19 cellular contexts compared by ENCODE assay signal in genomic region chr20:2463616-2464365, GRCh38. TPM values are rescaled to one million over a fixed set of nuclear protein-coding genes. Genes with fewer than 3 reads are reported as not detected.
DNase-seq lines count a peak whose midpoint lies in the region; ATAC-seq, FAIRE-seq and TF ChIP-seq lines count a peak whose summit lies in the region.
"Had no signal": no experiment of that assay in that cellular context is flagged by ENCODE, and none has a peak within 500 bp of the region (broad histone marks: within the 10 kb centered on the region; RNA-seq: fewer than 3 reads in every experiment).

No MANE protein-coding gene starts in this region.

- no peak overlapping the region for H3K9ac ChIP-seq in K562 (ENCODE audit: insufficient read depth in 1 of 2, low read depth in 2 of 2, low read length in 2 of 2)

- H3K27me3 Mint-ChIP-seq in activated naive CD4-positive, alpha-beta T cell treated with anti-CD3 and anti-CD28 coated beads for 36 hours (ENCODE audit: low read depth) = no peaks in the 10 kb centered on the region

- H3K36me3 Mint-ChIP-seq in activated naive CD4-positive, alpha-beta T cell treated with anti-CD3 and anti-CD28 coated beads for 36 hours (ENCODE audit: low read depth) = peaks cover 91% of the 10 kb centered on the region

- no peak overlapping the region for H3K4me2 ChIP-seq in K562 (ENCODE audit: insufficient read depth, low read length)

- no peaks in the 10 kb centered on the region for H3K9me3 ChIP-seq in K562 (replicated peaks; ENCODE audit: control insufficient read depth, insufficient read depth, low read depth, low read length)
- no peaks in the 10 kb centered on the region for H3K9me3 ChIP-seq in mucosa of descending colon
- H3K9me3 ChIP-seq in BE2C = no peaks in the 10 kb centered on the region

- in situ Hi-C loops in K562 (cut with MboI) = loop anchor here (10.0 kb wide), 1 partner anchor 181 kb away; no protein-coding TSS in a partner anchor

- H3K4me3 Mint-ChIP-seq in activated naive CD4-positive, alpha-beta T cell treated with anti-CD3 and anti-CD28 coated beads for 36 hours = no peak overlapping the region

- H3K4me1 ChIP-seq in K562 (replicated peaks in 1 of 2; ENCODE audit: control insufficient read depth in 2 of 2, insufficient read depth in 2 of 2, low read length in 2 of 2) = peaks cover 5 to 6% of the 10 kb centered on the region in 2 experiments; a peak in 4 of 5 replicates
- peaks cover 5% of the 10 kb centered on the region for H3K4me1 ChIP-seq in mucosa of descending colon (ENCODE audit: low read depth)
- no peaks in the 10 kb centered on the region; the same call in 1 of the 2 replicates for H3K4me1 ChIP-seq in BE2C

- H3K79me2 ChIP-seq in K562 (ENCODE audit: control insufficient read depth, insufficient read depth, low read length) = peaks cover 34% of the 10 kb centered on the region

- WGBS in K562 (ENCODE audit: insufficient coverage, low coverage, missing lambda C conversion rate) = 87% methylated on average over 7 of the region's 9 CpGs

- H3K4me3 ChIP-seq in H7 (ENCODE audit: insufficient read depth, low read depth, low read length) (no peak overlapping the region), K562 (no peak overlapping the region), mucosa of descending colon (no peak overlapping the region), BE2C (ENCODE audit: low read depth, low read length) (no peak overlapping the region)
- H3K4me3 ChIP-seq: SK-N-MC had no signal

- CTCF ChIA-PET in activated naive CD4-positive, alpha-beta T cell treated with anti-CD3 and anti-CD28 coated beads for 36 hours (lab: Charles Lee) = interaction anchor here (0.5 to 1.5 kb wide), 3 partner anchors 11 to 58 kb away, joined by 3 to 4 read pairs (median 3); no protein-coding TSS in a partner anchor
- CTCF ChIA-PET in K562 (lab: Yijun Ruan, JAX; ENCODE audit: low intra/inter-chr PET ratio) = no interaction called here

- BruUV-seq in K562 (replicated peaks; lab: Mats Ljungman, UMichigan) = no TSS peak

- TF ChIP-seq EP300 in K562 (IDR thresholded peaks at IDR 0.05; ENCODE audit: low read length) = no peak

- H3K36me3 ChIP-seq in H7 (replicated peaks; ENCODE audit: control insufficient read depth, insufficient read depth, low read length) = peaks cover 65% of the 10 kb centered on the region
- H3K36me3 ChIP-seq in K562 (ENCODE audit: control insufficient read depth, insufficient read depth, low read length) = peaks cover 91% of the 10 kb centered on the region
- H3K36me3 ChIP-seq in mucosa of descending colon (ENCODE audit: low read depth) = peaks cover 22% of the 10 kb centered on the region
- peaks cover 83% of the 10 kb centered on the region for H3K36me3 ChIP-seq in BE2C

- TF ChIP-seq CTCF in K562 (IDR thresholded peaks at IDR 0.05 in 2 of 3, conservative IDR thresholded peaks at IDR 0.05 in 1 of 3; ENCODE audit: insufficient read depth in 2 of 3, low read depth in 1 of 3, low read length in 3 of 3) (no peak), mucosa of descending colon (IDR thresholded peaks at IDR 0.05) (no peak), BE2C (IDR thresholded peaks at IDR 0.05; ENCODE audit: low read depth, low read length) (no peak)

- peaks cover 42% of the 10 kb centered on the region for H3K4me1 Mint-ChIP-seq in activated naive CD4-positive, alpha-beta T cell treated with anti-CD3 and anti-CD28 coated beads for 36 hours (ENCODE audit: low read depth)

- peak overlapping the region; percentile 1 for H3K27ac Mint-ChIP-seq in activated naive CD4-positive, alpha-beta T cell treated with anti-CD3 and anti-CD28 coated beads for 36 hours

- H2AFZ ChIP-seq in K562 (ENCODE audit: low read depth, low read length) = no peak overlapping the region

- H3K27ac ChIP-seq in K562 (ENCODE audit: extremely low read depth, low read depth, low read length) = no peak overlapping the region
- H3K27ac ChIP-seq: C4-2B had no signal

- intact Hi-C loops in activated naive CD4-positive, alpha-beta T cell treated with anti-CD3 and anti-CD28 coated beads for 36 hours (cut with micrococcal nuclease) = no loop called here
- intact Hi-C loops in K562 (cut with micrococcal nuclease) = no loop called here
- intact Hi-C loops in mucosa of descending colon (cut with DNase I, micrococcal nuclease) = no loop called here

- DNase-seq in activated naive CD4-positive, alpha-beta T cell treated with anti-CD3 and anti-CD28 coated beads for 36 hours = no peak
- DNase-seq in activated naive CD4-positive, alpha-beta T cell (lab: John Stamatoyannopoulos, UW) = no peak
- DNase-seq in H7 (peak; percentile 33), K562 (ENCODE audit: extremely low read depth in 1 of 4, low spot score in 3 of 4) (no peak), mucosa of descending colon (no peak), BE2C (no peak), superior temporal gyrus (ENCODE audit: extremely low spot score) (no peak), NCI-H510A (lab: John Stamatoyannopoulos, UW) (no peak)
- DNase-seq: ACHN, DMS79 treated with DMSO at 0.1 percent for 48 hours, KG1, NCI-H1105 treated with DMSO at 0.1 percent for 48 hours, NCI-H1694, NCI-H2081 treated with DMSO at 0.1 percent for 48 hours, NCI-H82, OCI-M1, SHP77 had no signal

- ATAC-seq in K562 (no peak), mucosa of descending colon (peak; percentile 45)

- H3K27me3 ChIP-seq in H7 (ENCODE audit: control insufficient read depth, insufficient read depth, low read length) (no peaks in the 10 kb centered on the region), K562 (ENCODE audit: control insufficient read depth in 2 of 2, insufficient read depth in 2 of 2, low read length in 2 of 2) (no peaks in the 10 kb centered on the region), BE2C (no peaks in the 10 kb centered on the region)

- FAIRE-seq in K562 (lab: Jason Lieb, UNC) = no peak

- peaks cover 24% of the 10 kb centered on the region for H4K20me1 ChIP-seq in K562 (replicated peaks; ENCODE audit: control insufficient read depth, insufficient read depth, low read length)

- H3K9me1 ChIP-seq in K562 (ENCODE audit: control insufficient read depth, insufficient read depth, low read length) = peaks cover 10% of the 10 kb centered on the region

- H3K9me3 Mint-ChIP-seq in activated naive CD4-positive, alpha-beta T cell treated with anti-CD3 and anti-CD28 coated beads for 36 hours = no peaks in the 10 kb centered on the region

- no peak for TF ChIP-seq RAD21 in K562 (CRISPR knock-in tag; conservative IDR thresholded peaks at IDR 0.05 in 1 of 2, IDR thresholded peaks at IDR 0.05 in 1 of 2)

- TF ChIP-seq POLR2A in K562 (conservative IDR thresholded peaks at IDR 0.05) = no peak

- POLR2A ChIA-PET in K562 (lab: Yijun Ruan, JAX) = no interaction called here

TF ChIP-seq in K562, 482 proteins besides CTCF, POLR2A, EP300 and RAD21 (continues in another document):
- TF ChIP-seq ILF3 (IDR thresholded peaks at IDR 0.05; ENCODE audit: borderline replicate concordance) (no peak), MCM7 (IDR thresholded peaks at IDR 0.05) (no peak), ZNF76 (CRISPR knock-in tag; IDR thresholded peaks at IDR 0.05; ENCODE audit: borderline replicate concordance) (no peak)

RNA-seq across cellular contexts. Expression of gene SNRPB, which starts 6.8 kb away (rescaled TPM):
- 100 to 1,000 TPM; 422 to 431 TPM for total RNA-seq in activated naive CD4-positive, alpha-beta T cell treated with anti-CD3 and anti-CD28 coated beads for 36 hours
- total RNA-seq in H7 (2014; rRNA removed; shearing (Covaris generic)) = 789 and 854 TPM in 2 replicates
- 13.8 and 26.0 TPM in 2 replicates for total RNA-seq in K562 (2011; cell fraction: chromatin; rRNA removed; ENCODE audit: low replicate concordance)
- 47.4 TPM in 2 replicates for total RNA-seq in K562 (2011; cell fraction: nucleolus; rRNA removed)
- total RNA-seq in K562 (2011; cell fraction: nucleoplasm; rRNA removed) = 29.4 and 35.5 TPM in 2 replicates
- total RNA-seq in K562 (2014; rRNA removed) (491 and 504 TPM in 2 replicates), K562 (2014; rRNA removed; fragmentation: Illumina TruSeq; extraction: Trizol) (181 and 186 TPM in 2 replicates), K562 (2015; rRNA removed; fragmentation: Illumina TruSeq; extraction: Trizol) (277 and 293 TPM in 2 replicates), K562 (2021) (428 and 431 TPM in 2 replicates), mucosa of descending colon (100 to 1,000 TPM in 1 of 3 donors, 10 to 100 TPM in 2; 84.2 to 143 (median 94.6) TPM)
- polyA plus RNA-seq in K562 (2011; rRNA removed) (266 and 369 TPM in 2 replicates), K562 (2014; fragmentation: Illumina TruSeq; extraction: Trizol) (186 and 337 TPM in 2 replicates), K562 (2014; fragmentation: Nextera tagmentation; extraction: Ambion mirVana) (10 to 100 TPM; 13.1 to 65.7 TPM), K562 (2014; rRNA removed) (488 and 615 TPM in 2 replicates)
- 371 and 530 TPM in 2 replicates for polyA plus RNA-seq in K562 (2011; cell fraction: cytosol; rRNA removed)
- polyA plus RNA-seq in K562 (2011; cell fraction: nucleus; rRNA removed) = 158 and 219 TPM in 2 replicates
- polyA plus RNA-seq in K562 (2012) = 207 and 262 TPM in 2 replicates
- 96.2 and 112 TPM in 2 replicates for polyA minus RNA-seq in K562 (2011; rRNA and poly(A)+ RNA removed)
- 87.8 and 116 TPM in 2 replicates for polyA minus RNA-seq in K562 (2011; cell fraction: cytosol; rRNA and poly(A)+ RNA removed)
- 22.9 and 56.0 TPM in 2 replicates for polyA minus RNA-seq in K562 (2011; cell fraction: nucleus; rRNA and poly(A)+ RNA removed)
- polyA plus RNA-seq in BE2C (2012; ENCODE audit: insufficient read depth, insufficient read length, low read depth) = 215 TPM

RNA-seq across cellular contexts. Expression of gene ZNF343, which starts 44.9 kb away (rescaled TPM):
- total RNA-seq in activated naive CD4-positive, alpha-beta T cell treated with anti-CD3 and anti-CD28 coated beads for 36 hours = 1 to 10 TPM; 5.3 to 5.7 TPM
- 6.5 and 7.8 TPM in 2 replicates for total RNA-seq in H7 (2014; rRNA removed; shearing (Covaris generic))
- total RNA-seq in K562 (2011; cell fraction: chromatin; rRNA removed; ENCODE audit: low replicate concordance) = 12.5 and 18.7 TPM in 2 replicates
- 6.0 and 10.8 TPM in 2 replicates for total RNA-seq in K562 (2011; cell fraction: nucleolus; rRNA removed)
- total RNA-seq in K562 (2011; cell fraction: nucleoplasm; rRNA removed) = 11.1 and 11.7 TPM in 2 replicates
- total RNA-seq in K562 (2014; rRNA removed) (5.4 and 6.7 TPM in 2 replicates), K562 (2014; rRNA removed; fragmentation: Illumina TruSeq; extraction: Trizol) (8.8 and 9.8 TPM in 2 replicates), K562 (2015; rRNA removed; fragmentation: Illumina TruSeq; extraction: Trizol) (8.7 and 9.3 TPM in 2 replicates), K562 (2021) (6.1 and 6.3 TPM in 2 replicates), mucosa of descending colon (10 to 100 TPM in 1 of 3 donors, 1 to 10 TPM in 2; 6.9 to 12.1 (median 9.8) TPM)
- polyA plus RNA-seq in K562 (2011; rRNA removed) (8.0 and 12.0 TPM in 2 replicates), K562 (2014; fragmentation: Illumina TruSeq; extraction: Trizol) (7.8 and 8.2 TPM in 2 replicates), K562 (2014; fragmentation: Nextera tagmentation; extraction: Ambion mirVana) (1 to 10 TPM; 1.4 to 4.0 TPM), K562 (2014; rRNA removed) (4.7 and 6.4 TPM in 2 replicates)
- polyA plus RNA-seq in K562 (2011; cell fraction: cytosol; rRNA removed) = 3.7 and 8.3 TPM in 2 replicates
- polyA plus RNA-seq in K562 (2011; cell fraction: nucleus; rRNA removed) = 12.3 and 19.1 TPM in 2 replicates
- 3.2 and 5.5 TPM in 2 replicates for polyA plus RNA-seq in K562 (2012)
- polyA minus RNA-seq in K562 (2011; rRNA and poly(A)+ RNA removed) = 14.2 and 24.0 TPM in 2 replicates
- polyA minus RNA-seq in K562 (2011; cell fraction: cytosol; rRNA and poly(A)+ RNA removed) = 3.1 and 5.5 TPM in 2 replicates
- polyA minus RNA-seq in K562 (2011; cell fraction: nucleus; rRNA and poly(A)+ RNA removed) = 5.9 and 15.3 TPM in 2 replicates
- 3.8 TPM for polyA plus RNA-seq in BE2C (2012; ENCODE audit: insufficient read depth, insufficient read length, low read depth)
